1 cellular context compared by ENCODE assay signal in the genomic region with DNA sequence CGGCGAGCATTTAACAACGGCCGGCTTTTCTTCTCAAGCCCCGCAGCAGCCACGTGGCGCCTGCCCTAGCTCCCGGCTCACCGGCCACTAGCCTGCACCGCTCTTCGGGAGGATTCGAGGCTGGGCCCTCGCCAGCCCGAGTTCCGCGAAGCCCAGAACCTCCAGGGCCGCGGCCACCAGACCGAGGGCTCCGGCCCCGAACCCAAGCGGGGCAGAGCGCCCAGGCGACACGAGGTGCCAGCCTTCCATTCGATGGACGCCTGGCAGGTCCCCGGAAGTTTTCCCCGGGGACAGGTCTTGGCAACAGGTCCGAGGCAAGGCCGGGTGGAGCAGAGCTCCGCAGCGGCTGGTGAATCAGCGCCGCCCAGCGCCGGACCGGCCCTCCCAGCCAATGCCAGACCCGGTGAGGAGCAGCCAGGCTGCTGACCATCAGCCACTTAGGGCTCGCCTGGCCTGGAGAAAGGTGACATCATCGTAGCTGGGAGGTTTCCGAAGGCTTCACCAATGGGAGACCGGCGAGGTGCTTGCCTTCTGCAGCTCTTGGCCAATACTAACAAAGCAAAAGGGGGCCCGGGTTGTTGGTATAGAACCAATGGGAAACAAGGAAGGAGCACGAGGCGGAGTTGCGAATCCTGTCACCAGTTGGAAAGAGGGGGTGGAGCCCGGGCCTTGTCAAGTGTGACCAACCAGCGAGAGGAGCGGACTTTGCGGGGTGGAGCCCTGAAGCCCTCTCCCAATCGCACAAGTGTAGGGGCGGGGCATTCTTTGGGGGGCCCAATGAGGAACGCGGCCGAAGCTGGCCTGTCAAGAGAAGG.
TF ChIP-seq lines count a peak whose summit lies in the region.

No MANE protein-coding gene starts in this region.

TF ChIP-seq in HepG2, 621 proteins besides CTCF, POLR2A, EP300 and RAD21 (continues in another document):
- TF ChIP-seq ZNF362 (CRISPR knock-in tag; IDR thresholded peaks at IDR 0.05; ENCODE audit: borderline replicate concordance) (peak; percentile 59), ZNF354B (CRISPR knock-in tag; IDR thresholded peaks at IDR 0.05) (0 out of 2 replicates have a peak, but pooled peaks have one; percentile 11), BATF2 (CRISPR knock-in tag; IDR thresholded peaks at IDR 0.05) (peak; percentile 96; the same call in 1 of the 2 replicates), ZBTB49 (CRISPR knock-in tag; IDR thresholded peaks at IDR 0.05; ENCODE audit: borderline replicate concordance) (peak; percentile 89; the same call in 1 of the 2 replicates), STAT5B (CRISPR knock-in tag; IDR thresholded peaks at IDR 0.05) (no peak; the same call in none of the 2 replicates), ZNF674 (CRISPR knock-in tag; IDR thresholded peaks at IDR 0.05; ENCODE audit: low read depth) (no peak; the same call in 1 of the 2 replicates), MEIS2 (CRISPR knock-in tag; IDR thresholded peaks at IDR 0.05) (peak; percentile 82), ZNF224 (CRISPR knock-in tag; IDR thresholded peaks at IDR 0.05) (peak; percentile 94; the same call in 1 of the 2 replicates), NR2C2 (CRISPR knock-in tag; IDR thresholded peaks at IDR 0.05; ENCODE audit: borderline replicate concordance) (peak; percentile 81), RFX3 (CRISPR knock-in tag; IDR thresholded peaks at IDR 0.05) (0 out of 2 replicates have a peak, but pooled peaks have one; percentile 40), DMAP1 (CRISPR knock-in tag; IDR thresholded peaks at IDR 0.05) (peak; percentile 99), BORCS8-MEF2B (CRISPR knock-in tag; IDR thresholded peaks at IDR 0.05) (peak; percentile 86), SMYD3 (CRISPR knock-in tag; IDR thresholded peaks at IDR 0.05) (0 out of 2 replicates have a peak, but pooled peaks have one; percentile 34), ZFP37 (CRISPR knock-in tag; IDR thresholded peaks at IDR 0.05; ENCODE audit: borderline replicate concordance) (0 out of 2 replicates have a peak, but pooled peaks have one; percentile 11), IKZF5 (CRISPR knock-in tag; IDR thresholded peaks at IDR 0.05) (peak; percentile 93), MAFK (conservative IDR thresholded peaks at IDR 0.05 in 1 of 2, IDR thresholded peaks at IDR 0.05 in 1 of 2; ENCODE audit: low read length in 2 of 2) (no peak), ZFAT (CRISPR knock-in tag; conservative IDR thresholded peaks at IDR 0.05) (no peak; the same call in 1 of the 2 replicates), MED13 (CRISPR knock-in tag; IDR thresholded peaks at IDR 0.05) (no peak), SP2 (CRISPR knock-in tag; IDR thresholded peaks at IDR 0.05) (peak; percentile 91), ZNF33A (CRISPR knock-in tag; IDR thresholded peaks at IDR 0.05; ENCODE audit: borderline replicate concordance) (peak; percentile 58; the same call in 1 of the 2 replicates), ZNF510 (CRISPR knock-in tag; IDR thresholded peaks at IDR 0.05; ENCODE audit: low read depth) (peak; percentile 96; the same call in 1 of the 2 replicates), ZNF484 (CRISPR knock-in tag; IDR thresholded peaks at IDR 0.05; ENCODE audit: borderline replicate concordance, low read depth) (0 out of 2 replicates have a peak, but pooled peaks have one; percentile 64), JARID2 (CRISPR knock-in tag; IDR thresholded peaks at IDR 0.05; ENCODE audit: insufficient replicate concordance) (peak; percentile 77), TRIM22 (IDR thresholded peaks at IDR 0.05) (no peak), SUZ12 (IDR thresholded peaks at IDR 0.05; ENCODE audit: low read depth, low read length) (no peak), SOX13 (IDR thresholded peaks at IDR 0.05) (no peak), SOX13 (CRISPR knock-in tag; conservative IDR thresholded peaks at IDR 0.05 in 1 of 2, IDR thresholded peaks at IDR 0.05 in 1 of 2) (peak in 1 of 2 experiments; percentile 65; a peak in 2 of 4 replicates), NR2F2 (IDR thresholded peaks at IDR 0.05; ENCODE audit: borderline replicate concordance, low read depth) (peak; percentile 53; the same call in 1 of the 2 replicates), FOXM1 (CRISPR knock-in tag; IDR thresholded peaks at IDR 0.05) (0 out of 2 replicates have a peak, but pooled peaks have one; percentile 20), SIX4 (CRISPR knock-in tag; IDR thresholded peaks at IDR 0.05) (peak; percentile 48; the same call in 1 of the 2 replicates), FOSL2 (CRISPR knock-in tag; IDR thresholded peaks at IDR 0.05) (peak; percentile 89)
- TF ChIP-seq, protein P1, sequence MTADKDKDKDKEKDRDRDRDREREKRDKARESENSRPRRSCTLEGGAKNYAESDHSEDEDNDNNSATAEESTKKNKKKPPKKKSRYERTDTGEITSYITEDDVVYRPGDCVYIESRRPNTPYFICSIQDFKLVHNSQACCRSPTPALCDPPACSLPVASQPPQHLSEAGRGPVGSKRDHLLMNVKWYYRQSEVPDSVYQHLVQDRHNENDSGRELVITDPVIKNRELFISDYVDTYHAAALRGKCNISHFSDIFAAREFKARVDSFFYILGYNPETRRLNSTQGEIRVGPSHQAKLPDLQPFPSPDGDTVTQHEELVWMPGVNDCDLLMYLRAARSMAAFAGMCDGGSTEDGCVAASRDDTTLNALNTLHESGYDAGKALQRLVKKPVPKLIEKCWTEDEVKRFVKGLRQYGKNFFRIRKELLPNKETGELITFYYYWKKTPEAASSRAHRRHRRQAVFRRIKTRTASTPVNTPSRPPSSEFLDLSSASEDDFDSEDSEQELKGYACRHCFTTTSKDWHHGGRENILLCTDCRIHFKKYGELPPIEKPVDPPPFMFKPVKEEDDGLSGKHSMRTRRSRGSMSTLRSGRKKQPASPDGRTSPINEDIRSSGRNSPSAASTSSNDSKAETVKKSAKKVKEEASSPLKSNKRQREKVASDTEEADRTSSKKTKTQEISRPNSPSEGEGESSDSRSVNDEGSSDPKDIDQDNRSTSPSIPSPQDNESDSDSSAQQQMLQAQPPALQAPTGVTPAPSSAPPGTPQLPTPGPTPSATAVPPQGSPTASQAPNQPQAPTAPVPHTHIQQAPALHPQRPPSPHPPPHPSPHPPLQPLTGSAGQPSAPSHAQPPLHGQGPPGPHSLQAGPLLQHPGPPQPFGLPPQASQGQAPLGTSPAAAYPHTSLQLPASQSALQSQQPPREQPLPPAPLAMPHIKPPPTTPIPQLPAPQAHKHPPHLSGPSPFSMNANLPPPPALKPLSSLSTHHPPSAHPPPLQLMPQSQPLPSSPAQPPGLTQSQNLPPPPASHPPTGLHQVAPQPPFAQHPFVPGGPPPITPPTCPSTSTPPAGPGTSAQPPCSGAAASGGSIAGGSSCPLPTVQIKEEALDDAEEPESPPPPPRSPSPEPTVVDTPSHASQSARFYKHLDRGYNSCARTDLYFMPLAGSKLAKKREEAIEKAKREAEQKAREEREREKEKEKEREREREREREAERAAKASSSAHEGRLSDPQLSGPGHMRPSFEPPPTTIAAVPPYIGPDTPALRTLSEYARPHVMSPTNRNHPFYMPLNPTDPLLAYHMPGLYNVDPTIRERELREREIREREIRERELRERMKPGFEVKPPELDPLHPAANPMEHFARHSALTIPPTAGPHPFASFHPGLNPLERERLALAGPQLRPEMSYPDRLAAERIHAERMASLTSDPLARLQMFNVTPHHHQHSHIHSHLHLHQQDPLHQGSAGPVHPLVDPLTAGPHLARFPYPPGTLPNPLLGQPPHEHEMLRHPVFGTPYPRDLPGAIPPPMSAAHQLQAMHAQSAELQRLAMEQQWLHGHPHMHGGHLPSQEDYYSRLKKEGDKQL (CRISPR knock-in tag; IDR thresholded peaks at IDR 0.05; ENCODE audit: low read depth): no peak; the same call in 1 of the 2 replicates
- TF ChIP-seq, protein P2, sequence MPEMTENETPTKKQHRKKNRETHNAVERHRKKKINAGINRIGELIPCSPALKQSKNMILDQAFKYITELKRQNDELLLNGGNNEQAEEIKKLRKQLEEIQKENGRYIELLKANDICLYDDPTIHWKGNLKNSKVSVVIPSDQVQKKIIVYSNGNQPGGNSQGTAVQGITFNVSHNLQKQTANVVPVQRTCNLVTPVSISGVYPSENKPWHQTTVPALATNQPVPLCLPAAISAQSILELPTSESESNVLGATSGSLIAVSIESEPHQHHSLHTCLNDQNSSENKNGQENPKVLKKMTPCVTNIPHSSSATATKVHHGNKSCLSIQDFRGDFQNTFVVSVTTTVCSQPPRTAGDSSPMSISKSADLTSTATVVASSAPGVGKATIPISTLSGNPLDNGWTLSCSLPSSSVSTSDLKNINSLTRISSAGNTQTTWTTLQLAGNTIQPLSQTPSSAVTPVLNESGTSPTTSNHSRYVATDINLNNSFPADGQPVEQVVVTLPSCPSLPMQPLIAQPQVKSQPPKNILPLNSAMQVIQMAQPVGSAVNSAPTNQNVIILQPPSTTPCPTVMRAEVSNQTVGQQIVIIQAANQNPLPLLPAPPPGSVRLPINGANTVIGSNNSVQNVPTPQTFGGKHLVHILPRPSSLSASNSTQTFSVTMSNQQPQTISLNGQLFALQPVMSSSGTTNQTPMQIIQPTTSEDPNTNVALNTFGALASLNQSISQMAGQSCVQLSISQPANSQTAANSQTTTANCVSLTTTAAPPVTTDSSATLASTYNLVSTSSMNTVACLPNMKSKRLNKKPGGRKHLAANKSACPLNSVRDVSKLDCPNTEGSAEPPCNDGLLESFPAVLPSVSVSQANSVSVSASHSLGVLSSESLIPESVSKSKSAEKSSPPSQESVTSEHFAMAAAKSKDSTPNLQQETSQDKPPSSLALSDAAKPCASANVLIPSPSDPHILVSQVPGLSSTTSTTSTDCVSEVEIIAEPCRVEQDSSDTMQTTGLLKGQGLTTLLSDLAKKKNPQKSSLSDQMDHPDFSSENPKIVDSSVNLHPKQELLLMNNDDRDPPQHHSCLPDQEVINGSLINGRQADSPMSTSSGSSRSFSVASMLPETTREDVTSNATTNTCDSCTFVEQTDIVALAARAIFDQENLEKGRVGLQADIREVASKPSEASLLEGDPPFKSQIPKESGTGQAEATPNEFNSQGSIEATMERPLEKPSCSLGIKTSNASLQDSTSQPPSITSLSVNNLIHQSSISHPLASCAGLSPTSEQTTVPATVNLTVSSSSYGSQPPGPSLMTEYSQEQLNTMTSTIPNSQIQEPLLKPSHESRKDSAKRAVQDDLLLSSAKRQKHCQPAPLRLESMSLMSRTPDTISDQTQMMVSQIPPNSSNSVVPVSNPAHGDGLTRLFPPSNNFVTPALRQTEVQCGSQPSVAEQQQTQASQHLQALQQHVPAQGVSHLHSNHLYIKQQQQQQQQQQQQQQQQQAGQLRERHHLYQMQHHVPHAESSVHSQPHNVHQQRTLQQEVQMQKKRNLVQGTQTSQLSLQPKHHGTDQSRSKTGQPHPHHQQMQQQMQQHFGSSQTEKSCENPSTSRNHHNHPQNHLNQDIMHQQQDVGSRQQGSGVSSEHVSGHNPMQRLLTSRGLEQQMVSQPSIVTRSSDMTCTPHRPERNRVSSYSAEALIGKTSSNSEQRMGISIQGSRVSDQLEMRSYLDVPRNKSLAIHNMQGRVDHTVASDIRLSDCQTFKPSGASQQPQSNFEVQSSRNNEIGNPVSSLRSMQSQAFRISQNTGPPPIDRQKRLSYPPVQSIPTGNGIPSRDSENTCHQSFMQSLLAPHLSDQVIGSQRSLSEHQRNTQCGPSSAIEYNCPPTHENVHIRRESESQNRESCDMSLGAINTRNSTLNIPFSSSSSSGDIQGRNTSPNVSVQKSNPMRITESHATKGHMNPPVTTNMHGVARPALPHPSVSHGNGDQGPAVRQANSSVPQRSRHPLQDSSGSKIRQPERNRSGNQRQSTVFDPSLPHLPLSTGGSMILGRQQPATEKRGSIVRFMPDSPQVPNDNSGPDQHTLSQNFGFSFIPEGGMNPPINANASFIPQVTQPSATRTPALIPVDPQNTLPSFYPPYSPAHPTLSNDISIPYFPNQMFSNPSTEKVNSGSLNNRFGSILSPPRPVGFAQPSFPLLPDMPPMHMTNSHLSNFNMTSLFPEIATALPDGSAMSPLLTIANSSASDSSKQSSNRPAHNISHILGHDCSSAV (CRISPR knock-in tag; IDR thresholded peaks at IDR 0.05; ENCODE audit: borderline replicate concordance): peak; percentile 89
